23 cellular contexts compared by ENCODE assay signal in genomic region chr7:132537451-132537850, GRCh38. TPM values are rescaled to one million over a fixed set of nuclear protein-coding genes. Genes with fewer than 3 reads are reported as not detected.
DNase-seq lines count a peak whose midpoint lies in the region; ATAC-seq and TF ChIP-seq lines count a peak whose summit lies in the region.
"Had no signal": no experiment of that assay in that cellular context is flagged by ENCODE, and none has a peak within 500 bp of the region (broad histone marks: within the 10 kb centered on the region; RNA-seq: fewer than 3 reads in every experiment).

No MANE protein-coding gene starts in this region.

- H4K20me1 ChIP-seq in H9 (ENCODE audit: control insufficient read depth, insufficient read depth, insufficient read length), result no peaks in the 10 kb centered on the region

- peak overlapping the region; percentile 67 for H3K27ac Mint-ChIP-seq in activated naive CD8-positive, alpha-beta T cell treated with anti-CD3 and anti-CD28 coated beads, Interleukin-2, amount 10 ng/mL, durations not matched to agents 7 days and 5 days
- no peak overlapping the region for H3K27ac Mint-ChIP-seq in activated naive CD8-positive, alpha-beta T cell treated with anti-CD3 and anti-CD28 coated beads, Interleukin-2, amount 50 U/mL, for 24 hours
- H3K27ac Mint-ChIP-seq in T-helper 17 cell, result peak overlapping the region; percentile 72
- no peak overlapping the region; a peak in 1 of 7 replicates for H3K27ac Mint-ChIP-seq in H9
- H3K27ac Mint-ChIP-seq: activated CD4-positive, alpha-beta memory T cell treated with anti-CD3 and anti-CD28 coated beads, Interleukin-2, amount 10 ng/mL, durations not matched to agents 7 days and 5 days; B cell; stimulated activated naive CD8-positive, alpha-beta T cell treated with anti-CD3 and anti-CD28 coated beads, Interleukin-15, amount 100 ng/mL, for 72 hours had no signal

- no peak overlapping the region for H2BK5ac ChIP-seq in H9 (ENCODE audit: insufficient read length, low read length)

- TF ChIP-seq CTCF in H9 (conservative IDR thresholded peaks at IDR 0.05), result no peak

- intact Hi-C loops in sciatic nerve (cut with DNase I), result no loop called here

- no peak overlapping the region for H4K8ac ChIP-seq in H9 (replicated peaks; ENCODE audit: insufficient read length, low read depth, low read length)

- H2AK5ac ChIP-seq in H9 (ENCODE audit: insufficient read length, low read length), result no peak overlapping the region

- H3K79me1 ChIP-seq in H9 (ENCODE audit: insufficient read depth, low read depth, low read length, poor library complexity, severe bottlenecking), result no peaks in the 10 kb centered on the region

- no peak overlapping the region for H3K4ac ChIP-seq in H9 (ENCODE audit: low read depth, low read length)

- no peak overlapping the region for H3T11ph ChIP-seq in H9 (ENCODE audit: low read length)

- H3K23ac ChIP-seq in H9 (ENCODE audit: insufficient read length, low read depth, low read length), result no peak overlapping the region

- H3K18ac ChIP-seq in H9 (ENCODE audit: insufficient read length, low read depth, low read length), result no peak overlapping the region

- no peak for DNase-seq in activated naive CD8-positive, alpha-beta T cell treated with anti-CD3 and anti-CD28 coated beads, Interleukin-2, amount 10 ng/mL, durations not matched to agents 7 days and 5 days
- no peak for DNase-seq in activated naive CD8-positive, alpha-beta T cell treated with anti-CD3 and anti-CD28 coated beads, Interleukin-2, amount 50 U/mL, for 24 hours
- DNase-seq in T-helper 17 cell, result no peak
- DNase-seq in left kidney (ENCODE audit: low read depth, low spot score), result peak; percentile 89
- no peak for DNase-seq in sciatic nerve (ENCODE audit: low spot score)
- no peak for DNase-seq in H9
- no peak for DNase-seq in cerebellar cortex (ENCODE audit: low spot score)
- no peak for DNase-seq in NCI-H226
- DNase-seq: activated CD4-positive, alpha-beta memory T cell treated with anti-CD3 and anti-CD28 coated beads, Interleukin-2, amount 10 ng/mL, durations not matched to agents 7 days and 5 days; activated CD4-positive, CD25-positive, alpha-beta regulatory T cell treated with anti-CD3 and anti-CD28 coated beads, Interleukin-2, amount 50 U/mL, for 72 hours; activated effector memory CD4-positive, alpha-beta T cell treated with Interleukin-2 at 50 U/mL for 16 hours; cerebellar nuclear complex; islet precursor cell; NCI-H1694; NCI-H2171 treated with DMSO at 0.1 percent for 48 hours; NCI-H524; PC-9; SIG-M5; stimulated activated naive CD8-positive, alpha-beta T cell treated with anti-CD3 and anti-CD28 coated beads, Interleukin-15, amount 100 ng/mL, for 72 hours; thyroid gland had no signal

- H3K9me3 ChIP-seq in T-helper 17 cell (ENCODE audit: control insufficient read depth, low read length, poor library complexity, severe bottlenecking) (no peaks in the 10 kb centered on the region), H9 (ENCODE audit: control insufficient read depth, low read depth, low read length) (no peaks in the 10 kb centered on the region)
- H3K9me3 ChIP-seq: thyroid gland had no signal

- no peak overlapping the region for H2BK20ac ChIP-seq in H9 (ENCODE audit: low read depth, low read length, poor library complexity, severe bottlenecking)

- H3K4me2 ChIP-seq in H9 (ENCODE audit: insufficient read depth, insufficient read length, low read length), result no peak overlapping the region
- H3K4me2 ChIP-seq: PC-9 had no signal

- H3K4me1 Mint-ChIP-seq in activated naive CD8-positive, alpha-beta T cell treated with anti-CD3 and anti-CD28 coated beads, Interleukin-2, amount 10 ng/mL, durations not matched to agents 7 days and 5 days, result peaks cover 30% of the 10 kb centered on the region
- peaks cover 2% of the 10 kb centered on the region for H3K4me1 Mint-ChIP-seq in activated naive CD8-positive, alpha-beta T cell treated with anti-CD3 and anti-CD28 coated beads, Interleukin-2, amount 50 U/mL, for 24 hours
- H3K4me1 Mint-ChIP-seq in T-helper 17 cell (peaks cover 8% of the 10 kb centered on the region), H9 (peaks cover 42 to 49% of the 10 kb centered on the region in 2 experiments)
- H3K4me1 Mint-ChIP-seq: activated CD4-positive, alpha-beta memory T cell treated with anti-CD3 and anti-CD28 coated beads, Interleukin-2, amount 10 ng/mL, durations not matched to agents 7 days and 5 days; B cell had no signal

- H3K9ac ChIP-seq in H9 (ENCODE audit: extremely low read depth, insufficient read length, low read length), result no peak overlapping the region
- H3K9ac ChIP-seq: GM23248 had no signal

- no peak overlapping the region for H3K56ac ChIP-seq in H9 (ENCODE audit: insufficient read length, low read depth, low read length)

- H3K36me3 Mint-ChIP-seq in activated naive CD8-positive, alpha-beta T cell treated with anti-CD3 and anti-CD28 coated beads, Interleukin-2, amount 10 ng/mL, durations not matched to agents 7 days and 5 days, result peaks cover 48% of the 10 kb centered on the region
- H3K36me3 Mint-ChIP-seq in activated naive CD8-positive, alpha-beta T cell treated with anti-CD3 and anti-CD28 coated beads, Interleukin-2, amount 50 U/mL, for 24 hours (ENCODE audit: low read depth), result no peaks in the 10 kb centered on the region
- H3K36me3 Mint-ChIP-seq in T-helper 17 cell (ENCODE audit: low read depth), result no peaks in the 10 kb centered on the region
- peaks cover 0 to 2% (median 0%) of the 10 kb centered on the region in 3 experiments; a peak in 2 of 7 replicates for H3K36me3 Mint-ChIP-seq in H9 (ENCODE audit: insufficient read depth in 1 of 3, low read depth in 3 of 3)

- peaks cover 3% of the 10 kb centered on the region for H3K9me3 Mint-ChIP-seq in activated naive CD8-positive, alpha-beta T cell treated with anti-CD3 and anti-CD28 coated beads, Interleukin-2, amount 10 ng/mL, durations not matched to agents 7 days and 5 days
- no peaks in the 10 kb centered on the region for H3K9me3 Mint-ChIP-seq in activated naive CD8-positive, alpha-beta T cell treated with anti-CD3 and anti-CD28 coated beads, Interleukin-2, amount 50 U/mL, for 24 hours
- peaks cover 0 to under 1% of the 10 kb centered on the region in 2 experiments; a peak in 2 of 5 replicates for H3K9me3 Mint-ChIP-seq in H9
- H3K9me3 Mint-ChIP-seq: activated CD4-positive, alpha-beta memory T cell treated with anti-CD3 and anti-CD28 coated beads, Interleukin-2, amount 10 ng/mL, durations not matched to agents 7 days and 5 days; stimulated activated naive CD8-positive, alpha-beta T cell treated with anti-CD3 and anti-CD28 coated beads, Interleukin-15, amount 100 ng/mL, for 72 hours had no signal

- H3K23me2 ChIP-seq in H9 (ENCODE audit: insufficient read length, low read depth, low read length, poor library complexity, severe bottlenecking), result no peaks in the 10 kb centered on the region

- no peak overlapping the region for H4K91ac ChIP-seq in H9 (ENCODE audit: insufficient read length, low read depth, low read length)

- peaks cover 3% of the 10 kb centered on the region; the same call in 1 of the 2 replicates for H3K4me1 ChIP-seq in H9 (ENCODE audit: insufficient read depth, low read length)
- H3K4me1 ChIP-seq: thyroid gland had no signal

- no CpG with 5 or more reads among the region's 2 CpGs for WGBS in H9 (ENCODE audit: extremely low coverage, insufficient read length, low lambda C conversion rate)

- peaks cover 3% of the 10 kb centered on the region for H3K27me3 Mint-ChIP-seq in activated naive CD8-positive, alpha-beta T cell treated with anti-CD3 and anti-CD28 coated beads, Interleukin-2, amount 10 ng/mL, durations not matched to agents 7 days and 5 days
- H3K27me3 Mint-ChIP-seq in activated naive CD8-positive, alpha-beta T cell treated with anti-CD3 and anti-CD28 coated beads, Interleukin-2, amount 50 U/mL, for 24 hours, result no peaks in the 10 kb centered on the region
- peaks cover 4% of the 10 kb centered on the region for H3K27me3 Mint-ChIP-seq in T-helper 17 cell
- peaks cover 35% of the 10 kb centered on the region for H3K27me3 Mint-ChIP-seq in H9 (ENCODE audit: low read depth)
- H3K27me3 Mint-ChIP-seq: B cell; stimulated activated naive CD8-positive, alpha-beta T cell treated with anti-CD3 and anti-CD28 coated beads, Interleukin-15, amount 100 ng/mL, for 72 hours had no signal

- no peak overlapping the region for H3K27ac ChIP-seq in H9 (ENCODE audit: insufficient read length, low read depth, low read length)
- H3K27ac ChIP-seq: dorsolateral prefrontal cortex, GM23248, PC-9, thyroid gland had no signal

- H2BK120ac ChIP-seq in H9 (ENCODE audit: low read depth, low read length, poor library complexity, severe bottlenecking), result no peak overlapping the region

- no peak overlapping the region for H2BK12ac ChIP-seq in H9 (ENCODE audit: insufficient read length, low read depth, low read length)

- H3K79me2 ChIP-seq in H9 (ENCODE audit: insufficient read depth, low read length), result no peaks in the 10 kb centered on the region

- no peak overlapping the region for H2BK15ac ChIP-seq in H9 (ENCODE audit: low read depth, low read length)

- no peak overlapping the region for H4K5ac ChIP-seq in H9 (ENCODE audit: insufficient read length, low read depth, low read length)

- no peak overlapping the region for H2AFZ ChIP-seq in H9 (ENCODE audit: low read length)
- H2AFZ ChIP-seq: GM23248, PC-9 had no signal

- H3K4me3 Mint-ChIP-seq in activated naive CD8-positive, alpha-beta T cell treated with anti-CD3 and anti-CD28 coated beads, Interleukin-2, amount 10 ng/mL, durations not matched to agents 7 days and 5 days, result no peak overlapping the region
- no peak overlapping the region for H3K4me3 Mint-ChIP-seq in activated naive CD8-positive, alpha-beta T cell treated with anti-CD3 and anti-CD28 coated beads, Interleukin-2, amount 50 U/mL, for 24 hours
- H3K4me3 Mint-ChIP-seq in T-helper 17 cell (no peak overlapping the region), H9 (no peak overlapping the region)
- H3K4me3 Mint-ChIP-seq: activated CD4-positive, alpha-beta memory T cell treated with anti-CD3 and anti-CD28 coated beads, Interleukin-2, amount 10 ng/mL, durations not matched to agents 7 days and 5 days; B cell; stimulated activated naive CD8-positive, alpha-beta T cell treated with anti-CD3 and anti-CD28 coated beads, Interleukin-15, amount 100 ng/mL, for 72 hours had no signal

- POLR2A ChIA-PET in activated naive CD8-positive, alpha-beta T cell treated with anti-CD3 and anti-CD28 coated beads, Interleukin-2, amount 10 ng/mL, durations not matched to agents 7 days and 5 days (lab: Charles Lee), result no interaction called here

- no peak for ATAC-seq in activated naive CD8-positive, alpha-beta T cell treated with anti-CD3 and anti-CD28 coated beads, Interleukin-2, amount 10 ng/mL, durations not matched to agents 7 days and 5 days (ENCODE audit: low read depth)
- ATAC-seq in activated naive CD8-positive, alpha-beta T cell treated with anti-CD3 and anti-CD28 coated beads, Interleukin-2, amount 50 U/mL, for 24 hours, result no peak
- ATAC-seq in T-helper 17 cell, result no peak
- peak; percentile 65 for ATAC-seq in sciatic nerve
- ATAC-seq: stimulated activated naive CD8-positive, alpha-beta T cell treated with anti-CD3 and anti-CD28 coated beads, Interleukin-15, amount 100 ng/mL, for 72 hours had no signal

- no peak overlapping the region for H3K14ac ChIP-seq in H9 (ENCODE audit: insufficient read depth, low read length)

- H3K27me3 ChIP-seq in H9 (ENCODE audit: insufficient read depth, low read length), result no peaks in the 10 kb centered on the region; the same call in 1 of the 2 replicates
- H3K27me3 ChIP-seq: dorsolateral prefrontal cortex, thyroid gland had no signal

RNA-seq across cellular contexts. Expression of gene PLXNA4, which starts 38.8 kb away (rescaled TPM):
- total RNA-seq in activated naive CD8-positive, alpha-beta T cell treated with anti-CD3 and anti-CD28 coated beads, Interleukin-2, amount 10 ng/mL, durations not matched to agents 7 days and 5 days, result 10 to 100 TPM; 16.5 to 20.5 TPM
- total RNA-seq in T-helper 17 cell (10 to 100 TPM in 1 of 2 donors, 1 to 10 TPM in 1; 9.5 to 11.7 TPM), sciatic nerve (9.0 TPM), H9 (2021) (0.20 and 0.35 TPM in 2 replicates)
- total RNA-seq: B cell had no signal

Comparison
In these comparisons a context has a peak if more than half of its experiments do, and no peak if none do; other contexts are left out.
1. H3K27ac Mint-ChIP-seq: peak in activated naive CD8-positive, alpha-beta T cell treated with anti-CD3 and anti-CD28 coated beads, Interleukin-2, amount 10 ng/mL, durations not matched to agents 7 days and 5 days (single experiment) and T-helper 17 cell (single experiment); none in activated naive CD8-positive, alpha-beta T cell treated with anti-CD3 and anti-CD28 coated beads, Interleukin-2, amount 50 U/mL, for 24 hours (single experiment) and H9 (0 of 3).